In genomic region chr3:140593766-140594165, GRCh38 we compare ENCODE assay signal across 2 cellular contexts.
TF ChIP-seq lines count a peak whose summit lies in the region.

No MANE protein-coding gene starts in this region.

TF ChIP-seq in K562, 482 proteins besides CTCF, POLR2A, EP300 and RAD21:
- TF ChIP-seq TARDBP (IDR thresholded peaks at IDR 0.05) (no peak), NEUROD1 (IDR thresholded peaks at IDR 0.05; ENCODE audit: borderline replicate concordance, low read depth, low read length, partially characterized antibody) (no peak), TEAD4 (IDR thresholded peaks at IDR 0.05; ENCODE audit: low read length) (peak; percentile 68; the same call in 1 of the 2 replicates), TEAD4 (CRISPR knock-in tag; IDR thresholded peaks at IDR 0.05; ENCODE audit: borderline replicate concordance) (no peak), TAL1 (IDR thresholded peaks at IDR 0.05) (peak; percentile 61), E2F5 (CRISPR knock-in tag; IDR thresholded peaks at IDR 0.05) (no peak), HBP1 (CRISPR knock-in tag; IDR thresholded peaks at IDR 0.05) (no peak), IRF1 (CRISPR knock-in tag; IDR thresholded peaks at IDR 0.05; ENCODE audit: borderline replicate concordance) (no peak), HNRNPUL1 (IDR thresholded peaks at IDR 0.05; ENCODE audit: low read length) (no peak), ARID1B (IDR thresholded peaks at IDR 0.05) (peak; percentile 59; the same call in 1 of the 2 replicates), CBFA2T3 (IDR thresholded peaks at IDR 0.05) (peak; percentile 50; the same call in 1 of the 2 replicates), ZNF561 (CRISPR knock-in tag; conservative IDR thresholded peaks at IDR 0.05) (no peak), GTF2B (IDR thresholded peaks at IDR 0.05; ENCODE audit: extremely low read depth, insufficient read length) (no peak), CXXC5 (CRISPR knock-in tag; IDR thresholded peaks at IDR 0.05) (no peak), CREB5 (CRISPR knock-in tag; IDR thresholded peaks at IDR 0.05) (no peak), PREB (CRISPR knock-in tag; IDR thresholded peaks at IDR 0.05) (no peak), MAZ (CRISPR knock-in tag; conservative IDR thresholded peaks at IDR 0.05 in 1 of 2, IDR thresholded peaks at IDR 0.05 in 1 of 2) (no peak)
TF ChIP-seq in K562: peak in this region for 4.

TF ChIP-seq in H1, 55 proteins besides CTCF, POLR2A, EP300 and RAD21:
- TF ChIP-seq GTF2F1 (IDR thresholded peaks at IDR 0.05; ENCODE audit: borderline replicate concordance, low read depth, low read length) (no peak), HDAC2 (IDR thresholded peaks at IDR 0.05; ENCODE audit: borderline replicate concordance in 1 of 2, low read depth in 2 of 2, low read length in 2 of 2) (no peak), NANOG (IDR thresholded peaks at IDR 0.05; ENCODE audit: insufficient read depth, low read depth, low read length, poor library complexity, severe bottlenecking) (no peak), CHD1 (IDR thresholded peaks at IDR 0.05; ENCODE audit: low read depth, low read length) (no peak), GABPA (IDR thresholded peaks at IDR 0.05; ENCODE audit: borderline replicate concordance, insufficient read depth, low read length) (no peak), CTBP2 (IDR thresholded peaks at IDR 0.05; ENCODE audit: borderline replicate concordance, insufficient read depth, insufficient read length, low read length) (no peak)
TF ChIP-seq in H1: peak in this region for 0.
